In the genomic region with DNA sequence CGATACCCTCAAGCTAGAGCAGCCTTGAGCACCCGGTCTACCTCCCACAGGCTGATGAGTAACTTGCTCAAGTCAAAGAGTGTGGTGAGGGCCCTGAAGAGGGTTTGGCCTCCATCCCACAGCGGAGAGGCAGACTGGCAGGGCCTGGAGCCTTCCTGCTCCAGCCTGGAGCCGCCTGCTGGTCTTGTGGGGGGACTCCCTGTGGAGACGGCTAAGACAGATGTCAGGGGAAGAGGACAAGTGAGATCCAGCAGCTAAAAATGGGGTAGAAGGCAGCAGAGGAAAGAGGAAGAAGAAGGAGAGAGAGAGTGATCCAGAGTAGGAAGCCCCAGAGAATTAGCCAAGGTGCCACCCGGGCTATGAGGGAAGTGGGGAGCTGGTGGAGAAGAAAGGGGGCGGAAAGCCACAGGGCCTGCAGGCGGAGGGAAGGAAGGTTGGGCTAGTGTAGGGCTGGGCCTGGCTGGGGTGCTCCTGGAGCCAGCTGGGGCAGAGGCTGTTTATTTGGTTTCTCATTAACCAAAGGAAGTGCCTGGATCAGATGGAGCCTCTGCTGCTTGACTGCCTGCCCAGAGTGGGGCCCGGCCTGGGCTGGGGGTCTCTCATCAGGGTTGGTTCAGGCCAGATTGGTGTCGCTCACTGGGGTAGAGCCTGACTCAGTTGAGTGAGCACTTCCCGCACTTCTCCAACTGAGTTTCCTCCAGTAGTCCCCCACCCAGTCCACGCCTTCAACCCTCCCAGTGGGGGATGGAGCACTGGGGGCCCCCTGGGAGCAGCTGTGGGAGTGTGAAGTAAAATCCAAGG, we compare ENCODE assay signal across 13 cellular contexts. TPM values are rescaled to one million over a fixed set of nuclear protein-coding genes. Genes with fewer than 3 reads are reported as not detected.
A peak's percentile ranks its signal among the peaks of the same experiment; 100 is the strongest.
DNase-seq lines count a peak whose midpoint lies in the region; FAIRE-seq and TF ChIP-seq lines count a peak whose summit lies in the region.
"Had no signal": no experiment of that assay in that cellular context is flagged by ENCODE, and none has a peak within 500 bp of the region (broad histone marks: within the 10 kb centered on the region; RNA-seq: fewer than 3 reads in every experiment).

No MANE protein-coding gene starts in this region.

- no peaks in the 10 kb centered on the region for H3K27me3 ChIP-seq in fibroblast of lung (ENCODE audit: control insufficient read depth, insufficient read depth, low read length)

- peaks cover 35% of the 10 kb centered on the region for H3K36me3 Mint-ChIP-seq in nephron (ENCODE audit: low read depth)
- H3K36me3 Mint-ChIP-seq: activated CD8-positive, alpha-beta memory T cell treated with anti-CD3 and anti-CD28 coated beads, Interleukin-2, amount 10 ng/mL, durations not matched to agents 7 days and 5 days had no signal

- H3K4me3 Mint-ChIP-seq in nephron: no peak overlapping the region
- H3K4me3 Mint-ChIP-seq: activated CD8-positive, alpha-beta memory T cell treated with anti-CD3 and anti-CD28 coated beads, Interleukin-2, amount 10 ng/mL, durations not matched to agents 7 days and 5 days; naive thymus-derived CD8-positive, alpha-beta T cell had no signal

- no peak for FAIRE-seq in GM19239 (lab: Jason Lieb, UNC)

- no peak overlapping the region for H3K4me2 ChIP-seq in fibroblast of lung (ENCODE audit: extremely low read depth, insufficient read depth, low read length)
- H3K4me2 ChIP-seq: SK-N-SH had no signal

- CTCF ChIA-PET in RWPE1 (lab: Yijun Ruan, JAX): no interaction called here

- peaks cover 28% of the 10 kb centered on the region for H3K4me1 Mint-ChIP-seq in nephron
- H3K4me1 Mint-ChIP-seq: activated CD8-positive, alpha-beta memory T cell treated with anti-CD3 and anti-CD28 coated beads, Interleukin-2, amount 10 ng/mL, durations not matched to agents 7 days and 5 days; naive thymus-derived CD8-positive, alpha-beta T cell had no signal

- peak overlapping the region; percentile 37 to 89 (median 40) for H3K27ac Mint-ChIP-seq in nephron
- H3K27ac Mint-ChIP-seq: activated CD8-positive, alpha-beta memory T cell treated with anti-CD3 and anti-CD28 coated beads, Interleukin-2, amount 10 ng/mL, durations not matched to agents 7 days and 5 days had no signal

- H3K79me2 ChIP-seq in fibroblast of lung (ENCODE audit: control insufficient read depth, insufficient read depth, low read length): no peaks in the 10 kb centered on the region

- H3K27me3 Mint-ChIP-seq in nephron (ENCODE audit: low read depth): no peaks in the 10 kb centered on the region
- H3K27me3 Mint-ChIP-seq: activated CD8-positive, alpha-beta memory T cell treated with anti-CD3 and anti-CD28 coated beads, Interleukin-2, amount 10 ng/mL, durations not matched to agents 7 days and 5 days; naive thymus-derived CD8-positive, alpha-beta T cell had no signal

- no peak overlapping the region for H2AFZ ChIP-seq in fibroblast of lung (ENCODE audit: low read length)

- H3K9ac ChIP-seq in fibroblast of lung (ENCODE audit: insufficient read depth, low read length): no peak overlapping the region
- H3K9ac ChIP-seq: SK-N-SH had no signal

- POLR2A ChIA-PET in RWPE1 (lab: Yijun Ruan, JAX; ENCODE audit: low non-redundant PET): interaction anchor here (3.6 kb wide), 1 partner anchor 13 kb away, joined by 14 read pairs; a partner anchor contains a TSS

- H3K4me3 ChIP-seq in fibroblast of lung (replicated peaks in 1 of 4; ENCODE audit: control extremely low read depth in 1 of 4, insufficient read depth in 1 of 4, low read depth in 3 of 4, low read length in 4 of 4): no peak overlapping the region

- TF ChIP-seq CTCF in RWPE1 (conservative IDR thresholded peaks at IDR 0.05; ENCODE audit: low read depth) (no peak), fibroblast of lung (conservative IDR thresholded peaks at IDR 0.05 in 1 of 2, IDR thresholded peaks at IDR 0.05 in 1 of 2; ENCODE audit: low read depth in 1 of 2, low read length in 2 of 2) (no peak), nephron (IDR thresholded peaks at IDR 0.05; ENCODE audit: unreplicated experiment in 3 of 3) (no peak)

- H3K27ac ChIP-seq in RWPE1 (peak overlapping the region; percentile 82), fibroblast of lung (ENCODE audit: insufficient read depth, low read length) (no peak overlapping the region)

- no peaks in the 10 kb centered on the region for H3K36me3 ChIP-seq in fibroblast of lung (ENCODE audit: control insufficient read depth, insufficient read depth, low read length)

- DNase-seq in Daoy (ENCODE audit: low read depth): peak; percentile 70
- no peak for DNase-seq in RWPE1 (ENCODE audit: low spot score)
- DNase-seq in fibroblast of lung (ENCODE audit: low read depth in 2 of 2): peak; percentile 33 to 67
- DNase-seq in DMS53 (lab: John Stamatoyannopoulos, UW): no peak
- DNase-seq in GM19239 (ENCODE audit: insufficient read length, low spot score): no peak
- DNase-seq in activated CD4-positive, alpha-beta T cell treated with anti-CD3 and anti-CD28 coated beads for 1 hour: no peak
- no peak for DNase-seq in NCI-H2227 (lab: John Stamatoyannopoulos, UW; ENCODE audit: unreplicated experiment)
- DNase-seq: activated CD8-positive, alpha-beta memory T cell treated with anti-CD3 and anti-CD28 coated beads, Interleukin-2, amount 10 ng/mL, durations not matched to agents 7 days and 5 days; naive thymus-derived CD8-positive, alpha-beta T cell; NCI-H226; SK-N-SH; stimulated activated CD4-positive, alpha-beta T cell treated with anti-CD3 and anti-CD28 coated beads, Interleukin-4, amount 100 ng/mL, for 24 hours had no signal

- no peaks in the 10 kb centered on the region for H4K20me1 ChIP-seq in fibroblast of lung (ENCODE audit: control insufficient read depth, extremely low read depth, insufficient read depth, low read length)

- H3K9me3 ChIP-seq in fibroblast of lung (ENCODE audit: control insufficient read depth, insufficient read depth, low read depth, low read length): no peaks in the 10 kb centered on the region
- H3K9me3 ChIP-seq: SK-N-SH had no signal

- no peaks in the 10 kb centered on the region for H3K4me1 ChIP-seq in fibroblast of lung (ENCODE audit: control insufficient read depth, extremely low read depth, insufficient read depth, low read length)

- no peaks in the 10 kb centered on the region for H3K9me3 Mint-ChIP-seq in nephron
- H3K9me3 Mint-ChIP-seq: naive thymus-derived CD8-positive, alpha-beta T cell had no signal

RNA-seq across cellular contexts. Expression of a gene that starts 14.2 kb away (rescaled TPM):
- 12.9 and 14.9 TPM in 2 replicates for total RNA-seq in Daoy (2014; rRNA removed; shearing (Covaris generic))
- total RNA-seq in fibroblast of lung: 41.1 and 43.4 TPM in 2 replicates
- 12.6 and 16.4 TPM in 2 replicates for polyA plus RNA-seq in fibroblast of lung
- 14.0 and 19.6 TPM in 2 replicates for polyA plus RNA-seq in fibroblast of lung (2012)
- polyA minus RNA-seq in fibroblast of lung (ENCODE audit: low replicate concordance): 17.4 and 19.7 TPM in 2 replicates

Comparison
In these comparisons a context has a peak if more than half of its experiments do, and no peak if none do; other contexts are left out.
1. DNase-seq: peak in Daoy (single experiment) and fibroblast of lung (2 of 2); none in RWPE1 (single experiment), DMS53 (single experiment), GM19239 (single experiment), activated CD4-positive, alpha-beta T cell treated with anti-CD3 and anti-CD28 coated beads for 1 hour (single experiment) and NCI-H2227 (single experiment).